In the genomic region with DNA sequence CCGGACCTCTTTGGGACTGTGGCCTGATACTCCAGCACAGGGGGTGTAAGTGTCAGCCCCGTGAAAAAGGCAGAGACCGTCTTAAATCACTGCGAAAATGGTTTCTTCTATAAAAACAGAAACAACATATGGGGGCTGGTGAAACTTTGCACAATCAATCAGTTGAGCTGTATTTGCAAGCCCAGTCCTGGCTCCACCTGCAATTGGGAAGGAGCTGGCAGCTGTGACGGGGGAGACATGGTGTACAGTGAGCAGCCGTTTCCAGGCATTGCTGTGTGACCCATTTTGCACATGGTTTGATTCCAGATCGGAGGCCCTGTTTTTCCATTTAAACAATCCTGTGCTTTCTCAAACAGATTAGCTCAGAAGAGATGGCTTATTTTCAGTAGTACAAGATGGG, we compare ENCODE assay signal across 1 cellular context.
TF ChIP-seq lines count a peak whose summit lies in the region.

No MANE protein-coding gene starts in this region.

TF ChIP-seq in HepG2, 621 proteins besides CTCF, POLR2A, EP300 and RAD21 (continued from another document):
- TF ChIP-seq, protein P1, sequence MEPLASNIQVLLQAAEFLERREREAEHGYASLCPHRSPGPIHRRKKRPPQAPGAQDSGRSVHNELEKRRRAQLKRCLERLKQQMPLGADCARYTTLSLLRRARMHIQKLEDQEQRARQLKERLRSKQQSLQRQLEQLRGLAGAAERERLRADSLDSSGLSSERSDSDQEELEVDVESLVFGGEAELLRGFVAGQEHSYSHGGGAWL (CRISPR knock-in tag; IDR thresholded peaks at IDR 0.05): no peak
- TF ChIP-seq, protein P2, sequence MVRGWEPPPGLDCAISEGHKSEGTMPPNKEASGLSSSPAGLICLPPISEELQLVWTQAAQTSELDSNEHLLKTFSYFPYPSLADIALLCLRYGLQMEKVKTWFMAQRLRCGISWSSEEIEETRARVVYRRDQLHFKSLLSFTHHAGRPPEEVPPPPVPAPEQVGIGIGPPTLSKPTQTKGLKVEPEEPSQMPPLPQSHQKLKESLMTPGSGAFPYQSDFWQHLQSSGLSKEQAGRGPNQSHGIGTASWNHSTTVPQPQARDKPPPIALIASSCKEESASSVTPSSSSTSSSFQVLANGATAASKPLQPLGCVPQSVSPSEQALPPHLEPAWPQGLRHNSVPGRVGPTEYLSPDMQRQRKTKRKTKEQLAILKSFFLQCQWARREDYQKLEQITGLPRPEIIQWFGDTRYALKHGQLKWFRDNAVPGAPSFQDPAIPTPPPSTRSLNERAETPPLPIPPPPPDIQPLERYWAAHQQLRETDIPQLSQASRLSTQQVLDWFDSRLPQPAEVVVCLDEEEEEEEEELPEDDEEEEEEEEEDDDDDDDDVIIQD (CRISPR knock-in tag; IDR thresholded peaks at IDR 0.05; ENCODE audit: low read depth): no peak
- TF ChIP-seq ZNF335 (CRISPR knock-in tag; IDR thresholded peaks at IDR 0.05): no peak
- TF ChIP-seq SAP130 (CRISPR knock-in tag; IDR thresholded peaks at IDR 0.05; ENCODE audit: low read depth): no peak
- no peak for TF ChIP-seq SIN3B (IDR thresholded peaks at IDR 0.05; ENCODE audit: low read length)
- TF ChIP-seq ZNF333 (CRISPR knock-in tag; IDR thresholded peaks at IDR 0.05; ENCODE audit: borderline replicate concordance): no peak
- TF ChIP-seq, protein P3, sequence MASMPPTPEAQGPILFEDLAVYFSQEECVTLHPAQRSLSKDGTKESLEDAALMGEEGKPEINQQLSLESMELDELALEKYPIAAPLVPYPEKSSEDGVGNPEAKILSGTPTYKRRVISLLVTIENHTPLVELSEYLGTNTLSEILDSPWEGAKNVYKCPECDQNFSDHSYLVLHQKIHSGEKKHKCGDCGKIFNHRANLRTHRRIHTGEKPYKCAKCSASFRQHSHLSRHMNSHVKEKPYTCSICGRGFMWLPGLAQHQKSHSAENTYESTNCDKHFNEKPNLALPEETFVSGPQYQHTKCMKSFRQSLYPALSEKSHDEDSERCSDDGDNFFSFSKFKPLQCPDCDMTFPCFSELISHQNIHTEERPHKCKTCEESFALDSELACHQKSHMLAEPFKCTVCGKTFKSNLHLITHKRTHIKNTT (CRISPR knock-in tag; IDR thresholded peaks at IDR 0.05): no peak
- no peak for TF ChIP-seq HOXA3 (CRISPR knock-in tag; IDR thresholded peaks at IDR 0.05)
- TF ChIP-seq, protein P4, sequence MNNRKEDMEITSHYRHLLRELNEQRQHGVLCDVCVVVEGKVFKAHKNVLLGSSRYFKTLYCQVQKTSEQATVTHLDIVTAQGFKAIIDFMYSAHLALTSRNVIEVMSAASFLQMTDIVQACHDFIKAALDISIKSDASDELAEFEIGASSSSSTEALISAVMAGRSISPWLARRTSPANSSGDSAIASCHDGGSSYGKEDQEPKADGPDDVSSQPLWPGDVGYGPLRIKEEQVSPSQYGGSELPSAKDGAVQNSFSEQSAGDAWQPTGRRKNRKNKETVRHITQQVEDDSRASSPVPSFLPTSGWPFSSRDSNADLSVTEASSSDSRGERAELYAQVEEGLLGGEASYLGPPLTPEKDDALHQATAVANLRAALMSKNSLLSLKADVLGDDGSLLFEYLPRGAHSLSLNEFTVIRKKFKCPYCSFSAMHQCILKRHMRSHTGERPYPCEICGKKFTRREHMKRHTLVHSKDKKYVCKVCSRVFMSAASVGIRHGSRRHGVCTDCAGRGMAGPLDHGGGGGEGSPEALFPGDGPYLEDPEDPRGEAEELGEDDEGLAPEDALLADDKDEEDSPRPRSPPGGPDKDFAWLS (CRISPR knock-in tag; IDR thresholded peaks at IDR 0.05; ENCODE audit: borderline replicate concordance): no peak
- TF ChIP-seq ZBTB38 (CRISPR knock-in tag; IDR thresholded peaks at IDR 0.05): no peak
- no peak for TF ChIP-seq WIZ (CRISPR knock-in tag; IDR thresholded peaks at IDR 0.05)
- no peak for TF ChIP-seq ZNF432 (CRISPR knock-in tag; IDR thresholded peaks at IDR 0.05; ENCODE audit: borderline replicate concordance)
- TF ChIP-seq RFXAP (CRISPR knock-in tag; IDR thresholded peaks at IDR 0.05; ENCODE audit: borderline replicate concordance): no peak
- TF ChIP-seq, protein P5, sequence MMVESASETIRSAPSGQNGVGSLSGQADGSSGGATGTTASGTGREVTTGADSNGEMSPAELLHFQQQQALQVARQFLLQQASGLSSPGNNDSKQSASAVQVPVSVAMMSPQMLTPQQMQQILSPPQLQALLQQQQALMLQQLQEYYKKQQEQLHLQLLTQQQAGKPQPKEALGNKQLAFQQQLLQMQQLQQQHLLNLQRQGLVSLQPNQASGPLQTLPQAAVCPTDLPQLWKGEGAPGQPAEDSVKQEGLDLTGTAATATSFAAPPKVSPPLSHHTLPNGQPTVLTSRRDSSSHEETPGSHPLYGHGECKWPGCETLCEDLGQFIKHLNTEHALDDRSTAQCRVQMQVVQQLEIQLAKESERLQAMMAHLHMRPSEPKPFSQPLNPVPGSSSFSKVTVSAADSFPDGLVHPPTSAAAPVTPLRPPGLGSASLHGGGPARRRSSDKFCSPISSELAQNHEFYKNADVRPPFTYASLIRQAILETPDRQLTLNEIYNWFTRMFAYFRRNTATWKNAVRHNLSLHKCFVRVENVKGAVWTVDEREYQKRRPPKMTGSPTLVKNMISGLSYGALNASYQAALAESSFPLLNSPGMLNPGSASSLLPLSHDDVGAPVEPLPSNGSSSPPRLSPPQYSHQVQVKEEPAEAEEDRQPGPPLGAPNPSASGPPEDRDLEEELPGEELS (CRISPR knock-in tag; IDR thresholded peaks at IDR 0.05): no peak
- no peak for TF ChIP-seq U2AF1 (optimal IDR thresholded peaks at IDR 0.05; ENCODE audit: low read depth, low read length)
- no peak for TF ChIP-seq SIN3A (IDR thresholded peaks at IDR 0.05; ENCODE audit: borderline replicate concordance, low read depth, low read length)
- no peak for TF ChIP-seq RORA (CRISPR knock-in tag; IDR thresholded peaks at IDR 0.05)
TF ChIP-seq in HepG2: peak in this region for 0.
